In genomic region chr18:74598350-74599001, GRCh38 we compare ENCODE assay signal across 8 cellular contexts. TPM values are rescaled to one million over a fixed set of nuclear protein-coding genes. Genes with fewer than 3 reads are reported as not detected.
A peak's percentile ranks its signal among the peaks of the same experiment; 100 is the strongest.
DNase-seq lines count a peak whose midpoint lies in the region; ATAC-seq and TF ChIP-seq lines count a peak whose summit lies in the region.

No MANE protein-coding gene starts in this region.

- H3K27ac ChIP-seq in GM23338 (ENCODE audit: low read depth): peak overlapping the region; percentile 80; the same call in 1 of the 2 replicates
- peak overlapping the region; percentile 95 to 100 (median 98) for H3K27ac ChIP-seq in spleen

- 0 to 1% (median 1%) methylated on average over 17 to 44 of the region's 44 CpGs for WGBS in spleen, 5 donors

- H4K20me1 ChIP-seq in GM23338 (replicated peaks; ENCODE audit: insufficient read depth): no peaks in the 10 kb centered on the region

- H3K4me2 ChIP-seq in GM23338: peak overlapping the region; percentile 81

- peak; percentile 54 for ATAC-seq in GM23338

- H2AFZ ChIP-seq in GM23338: peak overlapping the region; percentile 97

- H3F3A ChIP-seq in GM23338 (replicated peaks; ENCODE audit: low read depth): no peaks in the 10 kb centered on the region

- TF ChIP-seq CTCF in GM23338 (conservative IDR thresholded peaks at IDR 0.05; ENCODE audit: low read depth in 2 of 2) (no peak), astrocyte of the cerebellum (IDR thresholded peaks at IDR 0.05; ENCODE audit: low read depth, low read length, missing control alignments) (no peak), spleen (IDR thresholded peaks at IDR 0.05 in 8 of 11, conservative IDR thresholded peaks at IDR 0.05 in 3 of 11) (peak in 3 of 11 experiments; percentile 21 to 32 (median 30))

- H3K79me2 ChIP-seq in GM23338 (replicated peaks; ENCODE audit: insufficient read depth): peaks cover 27% of the 10 kb centered on the region

- H3K4me1 ChIP-seq in GM23338 (ENCODE audit: insufficient read depth) (peaks cover 21% of the 10 kb centered on the region), spleen (peaks cover 18 to 57% (median 46%) of the 10 kb centered on the region in 6 donors)

- TF ChIP-seq POLR2A in spleen (IDR thresholded peaks at IDR 0.05): no peak

- H3K4me3 Mint-ChIP-seq in GM23338: peak overlapping the region; percentile 93

- H3K27ac Mint-ChIP-seq in GM23338: peak overlapping the region; percentile 81; the same call in 1 of the 2 replicates

- H3K36me3 ChIP-seq in GM23338 (ENCODE audit: insufficient read depth) (no peaks in the 10 kb centered on the region), spleen (peaks cover 0 to 15% (median under 1%) of the 10 kb centered on the region in 6 donors)

- H3K9me2 ChIP-seq in GM23338 (ENCODE audit: insufficient read depth): no peaks in the 10 kb centered on the region

- peaks cover 13% of the 10 kb centered on the region; the same call in 2 of the 3 replicates for H3K36me3 Mint-ChIP-seq in GM23338 (ENCODE audit: low read depth)

- H3K4me3 ChIP-seq in GM08714 (ENCODE audit: low read length) (peak overlapping the region; percentile 92), GM23338 (peak overlapping the region; percentile 97), astrocyte of the cerebellum (ENCODE audit: low read depth, low read length) (peak overlapping the region; percentile 95), iPS-18c (ENCODE audit: insufficient read depth, low read depth, low read length) (peak overlapping the region; percentile 90), spleen (peak overlapping the region; percentile 63 to 97 (median 90))

- intact Hi-C loops in spleen (cut with DNase I; ENCODE audit: low total_unique reads): no loop called here

- peaks cover 6% of the 10 kb centered on the region for H3K27me3 Mint-ChIP-seq in GM23338 (ENCODE audit: insufficient read depth, low read depth, poor library complexity)

- DNase-seq in GM23338 (ENCODE audit: low spot score) (peak; percentile 52), LHCN-M2 (ENCODE audit: low read depth) (peak; percentile 66), T-helper 2 cell (peak; percentile 41 to 84 (median 63)), astrocyte of the cerebellum (ENCODE audit: low read depth) (no peak), spleen (peak; percentile 96), middle frontal gyrus (ENCODE audit: extremely low spot score, low spot score) (no peak)

- in situ Hi-C loops in astrocyte of the cerebellum (cut with HindIII; ENCODE audit: low sequenced_read_pairs): no loop called here

- H3K9me3 ChIP-seq in iPS-18c (ENCODE audit: control insufficient read depth, insufficient read depth, low read length) (no peaks in the 10 kb centered on the region), spleen (peaks cover 0 to 3% (median 0%) of the 10 kb centered on the region in 8 donors)

- peaks cover 12% of the 10 kb centered on the region for H3K4me1 Mint-ChIP-seq in GM23338

- H3K9me3 Mint-ChIP-seq in GM23338: no peaks in the 10 kb centered on the region

- H3K27me3 ChIP-seq in GM23338 (ENCODE audit: insufficient read depth) (0 out of 2 replicates have a peak, but pooled peaks cover 3% of the 10 kb centered on the region), spleen (replicated peaks in 1 of 7) (no peaks in the 10 kb centered on the region)

TF ChIP-seq in GM23338, 12 proteins besides CTCF, POLR2A, EP300 and RAD21:
- TF ChIP-seq CREB1 (CRISPR knock-in tag; IDR thresholded peaks at IDR 0.05; ENCODE audit: low read depth) (no peak), POLR2AphosphoS5 (IDR thresholded peaks at IDR 0.05; ENCODE audit: low read depth) (no peak; the same call in none of the 2 replicates), EZH2 (IDR thresholded peaks at IDR 0.05; ENCODE audit: low read depth, unreplicated experiment) (no peak), NANOG (IDR thresholded peaks at IDR 0.05; ENCODE audit: borderline replicate concordance) (no peak), ZNF114 (CRISPR knock-in tag; IDR thresholded peaks at IDR 0.05) (no peak), REST (IDR thresholded peaks at IDR 0.05; ENCODE audit: unreplicated experiment) (no peak)

RNA-seq across cellular contexts. Expression of gene ZNF407, which starts 0.8 kb away (rescaled TPM):
- 8.5 and 10.4 TPM in 2 replicates for total RNA-seq in GM23338 (2014; rRNA removed; shearing (Covaris generic))
- polyA plus RNA-seq in GM23338 (2016; fragmentation: Nextera tagmentation; extraction: Ambion mirVana) (2.1 and 2.6 TPM in 2 replicates), spleen (1 to 10 TPM; 2.0 to 3.7 (median 2.3) TPM)
- total RNA-seq in LHCN-M2 (2014; rRNA removed) (7.2 and 9.5 TPM in 2 replicates), spleen (10 to 100 TPM; 21.1 to 41.0 (median 28.3) TPM)
- 3.1 TPM for polyA plus RNA-seq in LHCN-M2 (2012)

Comparison
In these comparisons a context has a peak if more than half of its experiments do, and no peak if none do; other contexts are left out.
1. DNase-seq: peak in GM23338 (single experiment), LHCN-M2 (single experiment), T-helper 2 cell (5 of 5) and spleen (single experiment); none in astrocyte of the cerebellum (single experiment) and middle frontal gyrus (single experiment).
2. Peak in every context shown above with its lines, with median percentiles within 50 percentile points of each other: H3K4me3 ChIP-seq.